1 cellular context compared by ENCODE assay signal in genomic region chr18:72868666-72869661, GRCh38.
TF ChIP-seq lines count a peak whose summit lies in the region.

No MANE protein-coding gene starts in this region.

TF ChIP-seq in HEK293, 187 proteins besides CTCF, POLR2A, EP300 and RAD21 (continued from another document):
- TF ChIP-seq, protein P1, sequence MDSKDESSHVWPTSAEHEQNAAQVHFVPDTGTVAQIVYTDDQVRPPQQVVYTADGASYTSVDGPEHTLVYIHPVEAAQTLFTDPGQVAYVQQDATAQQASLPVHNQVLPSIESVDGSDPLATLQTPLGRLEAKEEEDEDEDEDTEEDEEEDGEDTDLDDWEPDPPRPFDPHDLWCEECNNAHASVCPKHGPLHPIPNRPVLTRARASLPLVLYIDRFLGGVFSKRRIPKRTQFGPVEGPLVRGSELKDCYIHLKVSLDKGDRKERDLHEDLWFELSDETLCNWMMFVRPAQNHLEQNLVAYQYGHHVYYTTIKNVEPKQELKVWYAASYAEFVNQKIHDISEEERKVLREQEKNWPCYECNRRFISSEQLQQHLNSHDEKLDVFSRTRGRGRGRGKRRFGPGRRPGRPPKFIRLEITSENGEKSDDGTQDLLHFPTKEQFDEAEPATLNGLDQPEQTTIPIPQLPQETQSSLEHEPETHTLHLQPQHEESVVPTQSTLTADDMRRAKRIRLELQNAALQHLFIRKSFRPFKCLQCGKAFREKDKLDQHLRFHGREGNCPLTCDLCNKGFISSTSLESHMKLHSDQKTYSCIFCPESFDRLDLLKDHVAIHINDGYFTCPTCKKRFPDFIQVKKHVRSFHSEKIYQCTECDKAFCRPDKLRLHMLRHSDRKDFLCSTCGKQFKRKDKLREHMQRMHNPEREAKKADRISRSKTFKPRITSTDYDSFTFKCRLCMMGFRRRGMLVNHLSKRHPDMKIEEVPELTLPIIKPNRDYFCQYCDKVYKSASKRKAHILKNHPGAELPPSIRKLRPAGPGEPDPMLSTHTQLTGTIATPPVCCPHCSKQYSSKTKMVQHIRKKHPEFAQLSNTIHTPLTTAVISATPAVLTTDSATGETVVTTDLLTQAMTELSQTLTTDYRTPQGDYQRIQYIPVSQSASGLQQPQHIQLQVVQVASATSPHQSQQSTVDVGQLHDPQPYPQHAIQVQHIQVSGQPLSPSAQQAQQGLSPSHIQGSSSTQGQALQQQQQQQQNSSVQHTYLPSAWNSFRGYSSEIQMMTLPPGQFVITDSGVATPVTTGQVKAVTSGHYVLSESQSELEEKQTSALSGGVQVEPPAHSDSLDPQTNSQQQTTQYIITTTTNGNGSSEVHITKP (tag by site-specific recombination; IDR thresholded peaks at IDR 0.05): no peak
- TF ChIP-seq ZNF521 (tag by site-specific recombination; IDR thresholded peaks at IDR 0.05) (no peak), ZNF354C (tag by site-specific recombination; IDR thresholded peaks at IDR 0.05; ENCODE audit: borderline replicate concordance, low read depth) (no peak), ZNF214 (tag by site-specific recombination; IDR thresholded peaks at IDR 0.05; ENCODE audit: borderline replicate concordance) (no peak)
